ENCODE assay signal across 8 cellular contexts in genomic region chr2:40450066-40450841, GRCh38. TPM values are rescaled to one million over a fixed set of nuclear protein-coding genes. Genes with fewer than 3 reads are reported as not detected.
DNase-seq lines count a peak whose midpoint lies in the region; ATAC-seq and TF ChIP-seq lines count a peak whose summit lies in the region.

No MANE protein-coding gene starts in this region.

- intact Hi-C loops in prostate gland (cut with DNase I): loop anchor here (5.0 kb wide), 2 partner anchors 78 to 163 kb away; no protein-coding TSS in a partner anchor

- H3K4me3 ChIP-seq in HFF-Myc (replicated peaks; ENCODE audit: low read depth, low read length) (peak overlapping the region; percentile 63), prostate gland (peak overlapping the region; percentile 31 to 39)

- no peaks in the 10 kb centered on the region for H3K9me3 ChIP-seq in prostate gland

- WGBS in prostate gland: 25% methylated on average over 14 of the region's 14 CpGs

- no peaks in the 10 kb centered on the region for H3K36me3 ChIP-seq in prostate gland

- ATAC-seq in SK-N-SH treated with all-trans-retinoic acid at 6 μM for 48 hours: peak; percentile 56

- TF ChIP-seq CTCF in AG09319 (IDR thresholded peaks at IDR 0.05; ENCODE audit: low read depth, low read length) (peak; percentile 6), HFF-Myc (IDR thresholded peaks at IDR 0.05; ENCODE audit: low read depth, low read length, missing control alignments) (no peak), prostate gland (IDR thresholded peaks at IDR 0.05) (no peak)

- H3K27me3 ChIP-seq in prostate gland (replicated peaks; ENCODE audit: insufficient read depth): no peaks in the 10 kb centered on the region

- no peak for TF ChIP-seq POLR2A in prostate gland (IDR thresholded peaks at IDR 0.05)

- DNase-seq in AG09319 (ENCODE audit: extremely low read depth, low read depth) (no peak), HFF-Myc (ENCODE audit: extremely low read depth, low read depth) (no peak), glomerular visceral epithelial cell (ENCODE audit: extremely low spot score) (peak; percentile 39), prostate gland (ENCODE audit: low spot score) (no peak), UCSD-AML1 (lab: John Stamatoyannopoulos, UW; ENCODE audit: unreplicated experiment) (no peak), mucosa of gallbladder (ENCODE audit: low spot score) (no peak)
- DNase-seq in effector CD4-positive, alpha-beta T cell: no peak

- no peaks in the 10 kb centered on the region for H3K4me1 ChIP-seq in prostate gland (replicated peaks)

- H3K27ac ChIP-seq in prostate gland: peak overlapping the region; percentile 57 to 60

TF ChIP-seq in SK-N-SH treated with all-trans-retinoic acid at 6 μM for 48 hours, 23 proteins besides CTCF, POLR2A, EP300 and RAD21:
- TF ChIP-seq ARNTL (CRISPR knock-in tag; IDR thresholded peaks at IDR 0.05; ENCODE audit: borderline replicate concordance, low read depth) (no peak), PATZ1 (CRISPR knock-in tag; IDR thresholded peaks at IDR 0.05; ENCODE audit: borderline replicate concordance) (no peak), SNAI2 (CRISPR knock-in tag; IDR thresholded peaks at IDR 0.05) (no peak), ZNF565 (CRISPR knock-in tag; conservative IDR thresholded peaks at IDR 0.05; ENCODE audit: low read depth) (no peak), ZC3H10 (CRISPR knock-in tag; IDR thresholded peaks at IDR 0.05) (no peak), ZFP30 (CRISPR knock-in tag; IDR thresholded peaks at IDR 0.05) (no peak), ESRRG (CRISPR knock-in tag; IDR thresholded peaks at IDR 0.05) (no peak), ISL1 (CRISPR knock-in tag; IDR thresholded peaks at IDR 0.05) (no peak), RARB (CRISPR knock-in tag; IDR thresholded peaks at IDR 0.05) (no peak), TOX (CRISPR knock-in tag; IDR thresholded peaks at IDR 0.05; ENCODE audit: borderline replicate concordance) (no peak), ZNF8 (CRISPR knock-in tag; IDR thresholded peaks at IDR 0.05) (no peak), OSR1 (CRISPR knock-in tag; IDR thresholded peaks at IDR 0.05) (no peak), CSDC2 (CRISPR knock-in tag; IDR thresholded peaks at IDR 0.05) (no peak), PPARA (CRISPR knock-in tag; IDR thresholded peaks at IDR 0.05; ENCODE audit: borderline replicate concordance) (no peak), ZNF70 (CRISPR knock-in tag; IDR thresholded peaks at IDR 0.05) (no peak), POU6F1 (CRISPR knock-in tag; IDR thresholded peaks at IDR 0.05; ENCODE audit: borderline replicate concordance, low read depth) (no peak), TCF4 (CRISPR knock-in tag; IDR thresholded peaks at IDR 0.05; ENCODE audit: borderline replicate concordance) (no peak), GLIS3 (CRISPR knock-in tag; IDR thresholded peaks at IDR 0.05) (no peak)
- TF ChIP-seq, protein P1, sequence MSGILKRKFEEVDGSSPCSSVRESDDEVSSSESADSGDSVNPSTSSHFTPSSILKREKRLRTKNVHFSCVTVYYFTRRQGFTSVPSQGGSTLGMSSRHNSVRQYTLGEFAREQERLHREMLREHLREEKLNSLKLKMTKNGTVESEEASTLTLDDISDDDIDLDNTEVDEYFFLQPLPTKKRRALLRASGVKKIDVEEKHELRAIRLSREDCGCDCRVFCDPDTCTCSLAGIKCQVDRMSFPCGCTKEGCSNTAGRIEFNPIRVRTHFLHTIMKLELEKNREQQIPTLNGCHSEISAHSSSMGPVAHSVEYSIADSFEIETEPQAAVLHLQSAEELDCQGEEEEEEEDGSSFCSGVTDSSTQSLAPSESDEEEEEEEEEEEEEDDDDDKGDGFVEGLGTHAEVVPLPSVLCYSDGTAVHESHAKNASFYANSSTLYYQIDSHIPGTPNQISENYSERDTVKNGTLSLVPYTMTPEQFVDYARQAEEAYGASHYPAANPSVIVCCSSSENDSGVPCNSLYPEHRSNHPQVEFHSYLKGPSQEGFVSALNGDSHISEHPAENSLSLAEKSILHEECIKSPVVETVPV (CRISPR knock-in tag; IDR thresholded peaks at IDR 0.05): no peak
- TF ChIP-seq, protein P2, sequence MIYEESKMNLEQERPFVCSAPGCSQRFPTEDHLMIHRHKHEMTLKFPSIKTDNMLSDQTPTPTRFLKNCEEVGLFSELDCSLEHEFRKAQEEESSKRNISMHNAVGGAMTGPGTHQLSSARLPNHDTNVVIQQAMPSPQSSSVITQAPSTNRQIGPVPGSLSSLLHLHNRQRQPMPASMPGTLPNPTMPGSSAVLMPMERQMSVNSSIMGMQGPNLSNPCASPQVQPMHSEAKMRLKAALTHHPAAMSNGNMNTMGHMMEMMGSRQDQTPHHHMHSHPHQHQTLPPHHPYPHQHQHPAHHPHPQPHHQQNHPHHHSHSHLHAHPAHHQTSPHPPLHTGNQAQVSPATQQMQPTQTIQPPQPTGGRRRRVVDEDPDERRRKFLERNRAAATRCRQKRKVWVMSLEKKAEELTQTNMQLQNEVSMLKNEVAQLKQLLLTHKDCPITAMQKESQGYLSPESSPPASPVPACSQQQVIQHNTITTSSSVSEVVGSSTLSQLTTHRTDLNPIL (CRISPR knock-in tag; IDR thresholded peaks at IDR 0.05; ENCODE audit: low read depth): no peak

RNA-seq across cellular contexts. Expression of gene SLC8A1, which starts 1.6 kb away (rescaled TPM):
- total RNA-seq in prostate gland (10 to 100 TPM; 23.2 to 28.2 TPM), mucosa of gallbladder (82.9 TPM)
